8 cellular contexts compared by ENCODE assay signal in genomic region chr16:85330694-85331188, GRCh38.
DNase-seq lines count a peak whose midpoint lies in the region; ATAC-seq, FAIRE-seq and TF ChIP-seq lines count a peak whose summit lies in the region.

No MANE protein-coding gene starts in this region.

- H3K4me3 Mint-ChIP-seq in WTC11 = peak overlapping the region; percentile 53
- no peak overlapping the region for H3K4me3 Mint-ChIP-seq in stimulated activated naive CD8-positive, alpha-beta T cell treated with anti-CD3 and anti-CD28 coated beads, Interleukin-15, amount 100 ng/mL, for 72 hours

- no peaks in the 10 kb centered on the region for H3K9me3 Mint-ChIP-seq in WTC11
- no peaks in the 10 kb centered on the region for H3K9me3 Mint-ChIP-seq in stimulated activated naive CD8-positive, alpha-beta T cell treated with anti-CD3 and anti-CD28 coated beads, Interleukin-15, amount 100 ng/mL, for 72 hours

- no peak overlapping the region for H3K4me3 ChIP-seq in AG09309 (ENCODE audit: control insufficient read depth, low read depth, low read length)

- peak overlapping the region; percentile 47; the same call in 1 of the 2 replicates for H3K27ac Mint-ChIP-seq in WTC11
- no peak overlapping the region for H3K27ac Mint-ChIP-seq in stimulated activated naive CD8-positive, alpha-beta T cell treated with anti-CD3 and anti-CD28 coated beads, Interleukin-15, amount 100 ng/mL, for 72 hours

- peak; percentile 99 for FAIRE-seq in G401.6 (lab: Jason Lieb, UNC)

- peaks cover 52% of the 10 kb centered on the region for H3K27me3 Mint-ChIP-seq in WTC11 (ENCODE audit: low read depth)
- H3K27me3 Mint-ChIP-seq in stimulated activated naive CD8-positive, alpha-beta T cell treated with anti-CD3 and anti-CD28 coated beads, Interleukin-15, amount 100 ng/mL, for 72 hours = peaks cover 16% of the 10 kb centered on the region

- ATAC-seq in WTC11 = peak; percentile 32
- peak; percentile 50 for ATAC-seq in stimulated activated naive CD8-positive, alpha-beta T cell treated with anti-CD3 and anti-CD28 coated beads, Interleukin-15, amount 100 ng/mL, for 72 hours
- ATAC-seq in HG03520 (IDR thresholded peaks at IDR 0.05; ENCODE audit: unreplicated experiment) = no peak
- no peak for ATAC-seq in HG03354 (IDR thresholded peaks at IDR 0.05; ENCODE audit: poor library complexity, severe bottlenecking, unreplicated experiment)

- POLR2A ChIA-PET in WTC11 (lab: Charles Lee) = no interaction called here

- CTCF ChIA-PET in WTC11 (lab: Charles Lee) = interaction anchor here (0.6 to 3.3 kb wide), 49 partner anchors 9 to 301 kb away, joined by 3 to 23 read pairs (median 4); partner anchors contain the start of gene GSE1

- DNase-seq in AG09309 (ENCODE audit: low read depth) (peak; percentile 81), NCI-H1092 treated with DMSO at 0.1 percent for 48 hours (lab: John Stamatoyannopoulos, UW) (peak; percentile 73), WTC11 (ENCODE audit: low spot score) (no peak), hepatic stellate cell (ENCODE audit: low spot score) (peak; percentile 84)
- no peak for DNase-seq in stimulated activated naive CD8-positive, alpha-beta T cell treated with anti-CD3 and anti-CD28 coated beads, Interleukin-15, amount 100 ng/mL, for 72 hours

- TF ChIP-seq CTCF in AG09309 (IDR thresholded peaks at IDR 0.05; ENCODE audit: control insufficient read depth, insufficient read depth, low read depth, low read length, missing control alignments) (peak; percentile 68), WTC11 (IDR thresholded peaks at IDR 0.05) (no peak)

- H3K4me1 Mint-ChIP-seq in WTC11 = peaks cover 73% of the 10 kb centered on the region
- peaks cover 32% of the 10 kb centered on the region for H3K4me1 Mint-ChIP-seq in stimulated activated naive CD8-positive, alpha-beta T cell treated with anti-CD3 and anti-CD28 coated beads, Interleukin-15, amount 100 ng/mL, for 72 hours

- no peaks in the 10 kb centered on the region for H3K36me3 Mint-ChIP-seq in WTC11

TF ChIP-seq in WTC11, 78 proteins besides CTCF, POLR2A, EP300 and RAD21:
- TF ChIP-seq ETV6 (CRISPR knock-in tag; IDR thresholded peaks at IDR 0.05) = peak; percentile 49; the same call in 1 of the 2 replicates
- TF ChIP-seq FOXK1 (CRISPR knock-in tag; IDR thresholded peaks at IDR 0.05) = peak; percentile 62; the same call in 1 of the 2 replicates
- TF ChIP-seq TCF7 (CRISPR knock-in tag; IDR thresholded peaks at IDR 0.05; ENCODE audit: low read depth) = no peak
- TF ChIP-seq HMGA2 (CRISPR knock-in tag; IDR thresholded peaks at IDR 0.05) = peak; percentile 72; the same call in 1 of the 2 replicates
- TF ChIP-seq, protein P1, sequence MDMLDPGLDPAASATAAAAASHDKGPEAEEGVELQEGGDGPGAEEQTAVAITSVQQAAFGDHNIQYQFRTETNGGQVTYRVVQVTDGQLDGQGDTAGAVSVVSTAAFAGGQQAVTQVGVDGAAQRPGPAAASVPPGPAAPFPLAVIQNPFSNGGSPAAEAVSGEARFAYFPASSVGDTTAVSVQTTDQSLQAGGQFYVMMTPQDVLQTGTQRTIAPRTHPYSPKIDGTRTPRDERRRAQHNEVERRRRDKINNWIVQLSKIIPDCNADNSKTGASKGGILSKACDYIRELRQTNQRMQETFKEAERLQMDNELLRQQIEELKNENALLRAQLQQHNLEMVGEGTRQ (CRISPR knock-in tag; IDR thresholded peaks at IDR 0.05) = peak; percentile 60

Comparison
In these comparisons a context has a peak if more than half of its experiments do, and no peak if none do; other contexts are left out.
1. DNase-seq: peak in AG09309 (single experiment), NCI-H1092 treated with DMSO at 0.1 percent for 48 hours (single experiment) and hepatic stellate cell (single experiment); none in WTC11 (single experiment) and stimulated activated naive CD8-positive, alpha-beta T cell treated with anti-CD3 and anti-CD28 coated beads, Interleukin-15, amount 100 ng/mL, for 72 hours (0 of 2).
2. ATAC-seq: peak in WTC11 (single experiment) and stimulated activated naive CD8-positive, alpha-beta T cell treated with anti-CD3 and anti-CD28 coated beads, Interleukin-15, amount 100 ng/mL, for 72 hours (single experiment); none in HG03520 (single experiment) and HG03354 (single experiment).